In the genomic region with DNA sequence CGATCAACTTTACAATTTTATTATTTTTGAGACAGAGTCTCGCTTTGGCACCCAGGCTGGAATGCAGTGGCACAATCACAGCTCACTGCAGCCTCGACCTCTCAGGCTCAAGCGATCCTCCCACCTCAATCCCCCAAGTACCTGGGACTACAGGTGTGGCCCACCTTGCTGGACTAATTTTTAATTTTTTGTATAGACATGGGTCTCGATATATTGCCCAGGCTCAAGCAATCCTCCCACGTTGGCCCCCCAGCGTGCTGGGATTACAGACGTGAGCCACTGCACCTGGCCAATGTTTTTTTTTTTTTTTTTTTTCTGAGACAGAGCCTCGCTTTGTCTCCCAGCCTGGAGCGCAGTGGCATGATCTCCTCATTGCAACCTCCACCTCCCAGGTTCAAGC, we compare ENCODE assay signal across 24 cellular contexts.
"Had no signal": no experiment of that assay in that cellular context is flagged by ENCODE, and none has a peak within 500 bp of the region (broad histone marks: within the 10 kb centered on the region; RNA-seq: fewer than 3 reads in every experiment).

No MANE protein-coding gene starts in this region.

- H3K4me3 ChIP-seq: cardiac muscle cell, heart left ventricle, left ventricle myocardium inferior, mucosa of descending colon, pancreas, tibial nerve had no signal

- DNase-seq: activated CD4-positive, alpha-beta memory T cell treated with anti-CD3 and anti-CD28 coated beads, Interleukin-2, amount 10 ng/mL, durations not matched to agents 7 days and 5 days; activated CD4-positive, alpha-beta T cell treated with anti-CD3 and anti-CD28 coated beads, Interleukin-2, amount 10 ng/mL, durations not matched to agents 24 days and 14 days; activated CD4-positive, CD25-positive, alpha-beta regulatory T cell treated with anti-CD3 and anti-CD28 coated beads, Interleukin-2, amount 50 U/mL, for 72 hours; activated CD8-positive, alpha-beta memory T cell treated with anti-CD3 and anti-CD28 coated beads, Interleukin-2, amount 50 U/mL, for 48 hours; activated gamma-delta T cell; activated naive CD4-positive, alpha-beta T cell treated with anti-CD3 and anti-CD28 coated beads, Interleukin-2, amount 10 ng/mL, durations not matched to agents 7 days and 5 days; activated naive CD8-positive, alpha-beta T cell treated with anti-CD3 and anti-CD28 coated beads, Interleukin-2, amount 10 ng/mL, durations not matched to agents 7 days and 5 days; activated T-cell treated with anti-CD3 and anti-CD28 coated beads, Interleukin-2, amount 50 U/mL, for 24 hours; cortex of kidney; foreskin fibroblast; heart left ventricle; left ventricle myocardium inferior; mucosa of descending colon; nucleus accumbens; pancreas; right cardiac atrium; stimulated activated naive CD4-positive, alpha-beta T cell treated with Interleukin-2 at 50 U/mL for 16 hours; T-helper 9 cell had no signal

- ATAC-seq: esophagus mucosa, heart left ventricle, mucosa of descending colon, pancreas, right cardiac atrium had no signal

- H3K9me3 ChIP-seq: ascending aorta, heart left ventricle, left ventricle myocardium inferior, mucosa of descending colon, pancreas, tibial nerve had no signal

- H3K9me3 Mint-ChIP-seq: activated CD4-positive, alpha-beta memory T cell treated with anti-CD3 and anti-CD28 coated beads, Interleukin-2, amount 10 ng/mL, durations not matched to agents 7 days and 5 days; activated CD4-positive, alpha-beta T cell treated with anti-CD3 and anti-CD28 coated beads, Interleukin-2, amount 10 ng/mL, durations not matched to agents 24 days and 14 days; activated naive CD4-positive, alpha-beta T cell treated with anti-CD3 and anti-CD28 coated beads, Interleukin-2, amount 10 ng/mL, durations not matched to agents 7 days and 5 days; activated naive CD8-positive, alpha-beta T cell treated with anti-CD3 and anti-CD28 coated beads, Interleukin-2, amount 10 ng/mL, durations not matched to agents 7 days and 5 days; activated T-cell treated with anti-CD3 and anti-CD28 coated beads, Interleukin-2, amount 50 U/mL, for 24 hours; T-helper 1 cell treated with Interleukin-12 subunit alpha and Interleukin-12 subunit beta and Interleukin-4 antibody, amounts not matched to agents 30 μg/mL and 1 μg/mL, for 36 hours had no signal

- H3K27ac Mint-ChIP-seq: activated CD4-positive, alpha-beta memory T cell treated with anti-CD3 and anti-CD28 coated beads, Interleukin-2, amount 10 ng/mL, durations not matched to agents 7 days and 5 days; activated CD4-positive, alpha-beta T cell treated with anti-CD3 and anti-CD28 coated beads, Interleukin-2, amount 10 ng/mL, durations not matched to agents 24 days and 14 days; activated naive CD4-positive, alpha-beta T cell treated with anti-CD3 and anti-CD28 coated beads, Interleukin-2, amount 10 ng/mL, durations not matched to agents 7 days and 5 days; activated naive CD8-positive, alpha-beta T cell treated with anti-CD3 and anti-CD28 coated beads, Interleukin-2, amount 10 ng/mL, durations not matched to agents 7 days and 5 days; activated T-cell treated with anti-CD3 and anti-CD28 coated beads, Interleukin-2, amount 50 U/mL, for 24 hours; brain; T-helper 1 cell treated with Interleukin-12 subunit alpha and Interleukin-12 subunit beta and Interleukin-4 antibody, amounts not matched to agents 30 μg/mL and 1 μg/mL, for 36 hours had no signal

- H3K27ac ChIP-seq: ascending aorta, cardiac muscle cell, heart left ventricle, left ventricle myocardium inferior, pancreas, tibial nerve had no signal

- H3K27me3 ChIP-seq: ascending aorta, pancreas, tibial nerve had no signal

- H3K36me3 ChIP-seq: ascending aorta, pancreas had no signal
